ENCODE assay signal across 8 cellular contexts in genomic region chr5:123512631-123513461, GRCh38.
DNase-seq lines count a peak whose midpoint lies in the region; ATAC-seq and TF ChIP-seq lines count a peak whose summit lies in the region.

No MANE protein-coding gene starts in this region.

- H3K27me3 ChIP-seq in HUES48 (ENCODE audit: control insufficient read depth, insufficient read depth, low read length) (no peaks in the 10 kb centered on the region), WERI-Rb-1 (ENCODE audit: insufficient read depth, low read depth, severe bottlenecking) (peaks cover 13% of the 10 kb centered on the region)

- DNase-seq in COLO668 (lab: John Stamatoyannopoulos, UW; ENCODE audit: unreplicated experiment) (peak; percentile 35), WERI-Rb-1 (peak; percentile 30), cerebellar cortex (ENCODE audit: low spot score) (peak; percentile 49), kidney tubule cell (ENCODE audit: low spot score) (peak; percentile 42), T1000 (lab: John Stamatoyannopoulos, UW) (no peak)
- peak; percentile 22 for DNase-seq in stimulated activated CD4-positive, alpha-beta T cell treated with anti-CD3 and anti-CD28 coated beads, Interleukin-1b, Interleukin-23, amount 100 ng/mL, for 48 hours

- H3K36me3 ChIP-seq in HUES48 (ENCODE audit: control insufficient read depth, insufficient read depth, low read length) (no peaks in the 10 kb centered on the region), WERI-Rb-1 (no peaks in the 10 kb centered on the region)

- H3K4me3 ChIP-seq in HUES48 (ENCODE audit: low read depth, low read length) (peak overlapping the region; percentile 83), WERI-Rb-1 (ENCODE audit: low read depth, low read length) (peak overlapping the region; percentile 73)

- H3K9me3 ChIP-seq in HUES48 (ENCODE audit: control insufficient read depth, insufficient read depth, low read length) (no peaks in the 10 kb centered on the region), WERI-Rb-1 (ENCODE audit: severe bottlenecking) (no peaks in the 10 kb centered on the region)

- peak overlapping the region; percentile 87 for H3K9ac ChIP-seq in HUES48 (ENCODE audit: low read depth, low read length)

- H3K4me1 ChIP-seq in HUES48 (ENCODE audit: control insufficient read depth, insufficient read depth, low read length) = peaks cover 30% of the 10 kb centered on the region

- peak; percentile 22 for ATAC-seq in GM21390 (IDR thresholded peaks at IDR 0.05; ENCODE audit: unreplicated experiment)

- peak overlapping the region; percentile 93 for H3K27ac ChIP-seq in HUES48 (ENCODE audit: low read depth, low read length)
- H3K27ac ChIP-seq in WERI-Rb-1 = no peak overlapping the region; the same call in 1 of the 2 replicates

- TF ChIP-seq CTCF in WERI-Rb-1 (IDR thresholded peaks at IDR 0.05; ENCODE audit: low read depth, low read length) = no peak
